8 cellular contexts compared by ENCODE assay signal in the genomic region with DNA sequence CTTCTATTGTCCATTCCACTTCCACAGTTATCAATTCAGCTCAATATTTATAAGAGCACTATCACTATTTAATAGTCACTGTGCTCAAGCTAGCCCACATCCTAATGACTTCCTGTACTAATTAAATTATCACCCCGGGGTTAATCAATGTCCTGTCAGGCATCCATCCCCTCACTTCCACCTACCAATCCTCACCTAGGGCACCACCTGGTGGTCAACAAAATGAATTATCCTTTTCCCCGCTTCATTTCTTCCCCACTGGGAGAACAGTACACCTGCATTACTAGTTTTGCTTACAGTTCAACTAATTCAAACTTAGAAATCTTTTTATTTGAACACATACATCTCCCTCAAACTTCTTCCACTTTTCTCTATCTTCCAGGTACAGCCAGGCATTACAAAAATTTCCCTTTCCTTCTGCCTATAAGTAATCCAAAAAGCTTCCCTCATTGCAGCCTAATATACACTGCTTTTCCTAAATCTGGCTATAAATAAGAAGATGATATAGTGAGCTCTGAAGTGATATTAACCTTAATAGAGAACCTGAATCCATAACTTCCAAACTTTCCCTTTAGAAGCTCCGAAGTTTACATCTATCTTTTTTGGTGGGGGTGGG.
A peak's percentile ranks its signal among the peaks of the same experiment; 100 is the strongest.
DNase-seq lines count a peak whose midpoint lies in the region; ATAC-seq, FAIRE-seq and TF ChIP-seq lines count a peak whose summit lies in the region.

No MANE protein-coding gene starts in this region.

- H2AFZ ChIP-seq in MM.1S (ENCODE audit: low read length) = no peak overlapping the region
- H2AFZ ChIP-seq in keratinocyte (ENCODE audit: control insufficient read depth, low read length) = no peak overlapping the region

- POLR2A ChIA-PET in AG04449 (lab: Yijun Ruan, JAX) = no interaction called here

- H3F3A ChIP-seq in MM.1S (ENCODE audit: insufficient read depth, low read length) = peaks cover 8% of the 10 kb centered on the region; the same call in 1 of the 2 replicates

- H3K27me3 ChIP-seq in MM.1S (replicated peaks; ENCODE audit: insufficient read depth, low read length) (no peaks in the 10 kb centered on the region), keratinocyte (ENCODE audit: control insufficient read depth, extremely low read depth, insufficient read depth, low read length) (no peaks in the 10 kb centered on the region)

- peaks cover 56% of the 10 kb centered on the region for H3K4me1 Mint-ChIP-seq in brain

- no peak overlapping the region for H3K9ac ChIP-seq in MM.1S (ENCODE audit: low read length)
- no peak overlapping the region for H3K9ac ChIP-seq in keratinocyte (ENCODE audit: control insufficient read depth, extremely low read depth, insufficient read depth, low read length)

- H3K9me1 ChIP-seq in keratinocyte (ENCODE audit: control insufficient read depth, extremely low read depth, insufficient read depth, low read length) = no peaks in the 10 kb centered on the region

- TF ChIP-seq CTCF in AG04449 (IDR thresholded peaks at IDR 0.05; ENCODE audit: insufficient read depth, low read length, missing control alignments) (peak; percentile 45), GM12872 (IDR thresholded peaks at IDR 0.05; ENCODE audit: insufficient read depth, low read depth, low read length) (peak; percentile 63), MM.1S (IDR thresholded peaks at IDR 0.05; ENCODE audit: low read length) (peak; percentile 66), brain (conservative IDR thresholded peaks at IDR 0.05) (peak; percentile 84 to 90), keratinocyte (optimal IDR thresholded peaks at IDR 0.05 in 1 of 3, IDR thresholded peaks at IDR 0.05 in 1 of 3, conservative IDR thresholded peaks at IDR 0.05 in 1 of 3; ENCODE audit: extremely low read depth in 1 of 3, insufficient read depth in 2 of 3, low read length in 3 of 3) (peak; percentile 55 to 83 (median 66))

- H3K27ac Mint-ChIP-seq in brain = peak overlapping the region in 1 of 5 experiments; percentile 8

- H3K27me3 Mint-ChIP-seq in brain = no peaks in the 10 kb centered on the region

- no peaks in the 10 kb centered on the region for H3K9me3 ChIP-seq in MM.1S (replicated peaks; ENCODE audit: insufficient read depth, low read length)
- H3K9me3 ChIP-seq in keratinocyte (ENCODE audit: control insufficient read depth, low read depth, low read length) = no peaks in the 10 kb centered on the region

- H3K36me3 ChIP-seq in MM.1S (replicated peaks; ENCODE audit: insufficient read depth, low read length) = no peaks in the 10 kb centered on the region
- H3K36me3 ChIP-seq in keratinocyte (ENCODE audit: control insufficient read depth in 2 of 2, extremely low read depth in 1 of 2, insufficient read depth in 2 of 2, low read length in 2 of 2) = peaks cover 2 to 3% of the 10 kb centered on the region in 2 experiments

- DNase-seq in AG04449 (ENCODE audit: low read depth, low spot score) (no peak), MM.1S (peak; percentile 52), keratinocyte (ENCODE audit: low read depth, low spot score) (peak; percentile 38)
- DNase-seq in stimulated activated CD4-positive, alpha-beta T cell treated with anti-CD3 and anti-CD28 coated beads, TNF-alpha, amount 100 ng/mL, for 48 hours (ENCODE audit: low read depth in 3 of 3) = peak in 2 of 3 donors; percentile 17 to 49

- dilution Hi-C loops in keratinocyte (cut with MboI; ENCODE audit: extremely low pct_ligation_motif_present, low sequenced_read_pairs) = no loop called here

- H3K4me3 Mint-ChIP-seq in brain = no peak overlapping the region

- no peak overlapping the region for H3K4me2 ChIP-seq in MM.1S (ENCODE audit: low read depth, low read length)
- no peak overlapping the region for H3K4me2 ChIP-seq in keratinocyte (ENCODE audit: control insufficient read depth, extremely low read depth, insufficient read depth, low read depth, low read length)

- peak; percentile 88 for FAIRE-seq in keratinocyte (lab: Jason Lieb, UNC)

- no peaks in the 10 kb centered on the region for H3K9me3 Mint-ChIP-seq in brain

- CTCF ChIA-PET in AG04449 (lab: Yijun Ruan, JAX) = interaction anchor here (0.6 to 13.2 kb wide), 38 partner anchors 9 to 855 kb away, joined by 3 to 215 read pairs (median 3); no protein-coding TSS in a partner anchor

- no peak overlapping the region for H3K4me3 ChIP-seq in AG04449 (ENCODE audit: low read depth, low read length)
- H3K4me3 ChIP-seq in MM.1S (ENCODE audit: low read length) = no peak overlapping the region
- no peak overlapping the region for H3K4me3 ChIP-seq in keratinocyte (ENCODE audit: control insufficient read depth in 2 of 3, extremely low read depth in 1 of 3, insufficient read depth in 2 of 3, low read depth in 1 of 3, low read length in 3 of 3)

- H3K36me3 Mint-ChIP-seq in brain = peaks cover 16% of the 10 kb centered on the region

- ATAC-seq in SK-N-SH treated with all-trans-retinoic acid at 6 μM for 48 hours = peak; percentile 58
- no peak for ATAC-seq in HG03159 (IDR thresholded peaks at IDR 0.05; ENCODE audit: unreplicated experiment)

- no peaks in the 10 kb centered on the region for H3K9me2 ChIP-seq in MM.1S (replicated peaks; ENCODE audit: insufficient read depth, low read length)

- H3K4me1 ChIP-seq in MM.1S (ENCODE audit: low read length) = peaks cover 15% of the 10 kb centered on the region
- H3K4me1 ChIP-seq in keratinocyte (ENCODE audit: control insufficient read depth, extremely low read depth, insufficient read depth, low read length) = peaks cover 4% of the 10 kb centered on the region

- H4K20me1 ChIP-seq in MM.1S (ENCODE audit: insufficient read depth, low read length) (no peaks in the 10 kb centered on the region), keratinocyte (ENCODE audit: control insufficient read depth, extremely low read depth, insufficient read depth, low read length) (no peaks in the 10 kb centered on the region)

- H3K27ac ChIP-seq in MM.1S (ENCODE audit: low read length) (no peak overlapping the region), keratinocyte (ENCODE audit: control insufficient read depth, insufficient read depth, low read length) (no peak overlapping the region)

- peaks cover 37% of the 10 kb centered on the region for H3K79me2 ChIP-seq in MM.1S (ENCODE audit: low read length)
- peaks cover 2% of the 10 kb centered on the region for H3K79me2 ChIP-seq in keratinocyte (ENCODE audit: control insufficient read depth, insufficient read depth, low read length)

TF ChIP-seq in SK-N-SH treated with all-trans-retinoic acid at 6 μM for 48 hours, 23 proteins besides CTCF, POLR2A, EP300 and RAD21 (continues in another document):
- no peak for TF ChIP-seq ESRRG (CRISPR knock-in tag; IDR thresholded peaks at IDR 0.05)
- TF ChIP-seq ZNF8 (CRISPR knock-in tag; IDR thresholded peaks at IDR 0.05) = no peak
- no peak for TF ChIP-seq ZC3H10 (CRISPR knock-in tag; IDR thresholded peaks at IDR 0.05)
- no peak for TF ChIP-seq TSHZ2 (CRISPR knock-in tag; IDR thresholded peaks at IDR 0.05)
- no peak for TF ChIP-seq PATZ1 (CRISPR knock-in tag; IDR thresholded peaks at IDR 0.05; ENCODE audit: borderline replicate concordance)
- TF ChIP-seq CSRNP3 (CRISPR knock-in tag; IDR thresholded peaks at IDR 0.05) = no peak
- TF ChIP-seq ISL1 (CRISPR knock-in tag; IDR thresholded peaks at IDR 0.05) = no peak
